8 cellular contexts compared by ENCODE assay signal in genomic region chr5:6729400-6730310, GRCh38. TPM values are rescaled to one million over a fixed set of nuclear protein-coding genes. Genes with fewer than 3 reads are reported as not detected.
DNase-seq lines count a peak whose midpoint lies in the region; ATAC-seq and TF ChIP-seq lines count a peak whose summit lies in the region.

No MANE protein-coding gene starts in this region.

- H3K27ac ChIP-seq in SK-N-SH (ENCODE audit: low read depth in 2 of 2, low read length in 1 of 2): no peak overlapping the region

- peaks cover 2 to 4% of the 10 kb centered on the region in 2 experiments for H3K36me3 ChIP-seq in SK-N-SH (replicated peaks in 1 of 2; ENCODE audit: control insufficient read depth in 1 of 2, insufficient read depth in 2 of 2, low read length in 1 of 2)

- peak overlapping the region; percentile 18 to 73 (median 42) for H3K4me3 Mint-ChIP-seq in T-cell

- POLR2A ChIA-PET in T-cell (lab: Charles Lee): interaction anchor here in 1 of 2 donors (0.6 to 0.9 kb wide), 2 partner anchors 10 to 371 kb away, joined by 6 to 8 read pairs; no protein-coding TSS in a partner anchor
- POLR2A ChIA-PET in SK-N-SH (lab: Yijun Ruan, JAX): no interaction called here

- peaks cover 49 to 61% of the 10 kb centered on the region in 2 experiments for H3K4me1 ChIP-seq in SK-N-SH (ENCODE audit: control insufficient read depth in 1 of 2, insufficient read depth in 2 of 2, low read depth in 1 of 2, low read length in 1 of 2)

- 87% methylated on average over 9 of the region's 12 CpGs for WGBS in SK-N-SH (ENCODE audit: low lambda C conversion rate)

- no peaks in the 10 kb centered on the region for H3K9me3 Mint-ChIP-seq in T-cell

- TF ChIP-seq RAD21 in SK-N-SH (IDR thresholded peaks at IDR 0.05; ENCODE audit: low read length): no peak

- CTCF ChIA-PET in T-cell (lab: Charles Lee) (interaction anchor here (1.9 to 2.4 kb wide), 2 partner anchors 15 to 16 kb away, joined by 4 to 5 read pairs; no protein-coding TSS in a partner anchor), SK-N-SH (lab: Yijun Ruan, JAX) (interaction anchor here (1.0 to 6.5 kb wide), 4 partner anchors 12 to 37 kb away, joined by 3 to 37 read pairs (median 3); no protein-coding TSS in a partner anchor)

- H3K4me1 Mint-ChIP-seq in T-cell: peaks cover 90 to 96% (median 91%) of the 10 kb centered on the region in 3 donors

- peak in 1 of 2 donors; percentile 3 for ATAC-seq in left cardiac atrium
- peak; percentile 70 to 93 (median 85) for ATAC-seq in T-cell (replicated peaks in 1 of 4)

- H3K36me3 Mint-ChIP-seq in T-cell: peaks cover 6% of the 10 kb centered on the region

- no peak overlapping the region for H2AFZ ChIP-seq in SK-N-SH (ENCODE audit: low read depth)

- no peaks in the 10 kb centered on the region for H3K9me2 ChIP-seq in SK-N-SH

- intact Hi-C loops in left cardiac atrium (cut with DNase I): no loop called here
- intact Hi-C loops in cardiac septum (cut with DNase I): loop anchor here (1.0 kb wide), 1 partner anchor 9 kb away; no protein-coding TSS in a partner anchor

- H3F3A ChIP-seq in SK-N-SH (replicated peaks; ENCODE audit: insufficient read depth): peaks cover 36% of the 10 kb centered on the region

- no peak overlapping the region for H3K4me3 ChIP-seq in SK-N-SH (ENCODE audit: low read depth in 2 of 2, low read length in 1 of 2)

- peaks cover 99% of the 10 kb centered on the region for H3K79me2 ChIP-seq in SK-N-SH (ENCODE audit: insufficient read depth)

- peak; percentile 40 for DNase-seq in left cardiac atrium
- DNase-seq in cardiac septum (ENCODE audit: low spot score): no peak
- peak in 32 of 34 experiments; percentile 16 to 71 (median 48) for DNase-seq in T-cell
- peak; percentile 20 for DNase-seq in effector CD4-positive, alpha-beta T cell
- DNase-seq in superior temporal gyrus (ENCODE audit: extremely low spot score): peak; percentile 3
- no peak for DNase-seq in SK-N-SH
- no peak for DNase-seq in cerebellar cortex (ENCODE audit: low spot score)
- DNase-seq in AG20443 (ENCODE audit: low spot score): no peak

- H3K27ac Mint-ChIP-seq in T-cell: peak overlapping the region; percentile 74 to 77

- TF ChIP-seq EP300 in SK-N-SH (IDR thresholded peaks at IDR 0.05; ENCODE audit: borderline replicate concordance in 1 of 2, low read depth in 1 of 2, low read length in 1 of 2): no peak

- H3K4me2 ChIP-seq in SK-N-SH: no peak overlapping the region

- peaks cover 93% of the 10 kb centered on the region for H4K20me1 ChIP-seq in SK-N-SH (ENCODE audit: insufficient read depth)

- H3K9me3 ChIP-seq in SK-N-SH: no peaks in the 10 kb centered on the region

- no peak for TF ChIP-seq CTCF in SK-N-SH (IDR thresholded peaks at IDR 0.05)

- H3K9ac ChIP-seq in SK-N-SH: no peak overlapping the region

- no peaks in the 10 kb centered on the region for H3K27me3 ChIP-seq in SK-N-SH (ENCODE audit: insufficient read depth)

- no peaks in the 10 kb centered on the region for H3K27me3 Mint-ChIP-seq in T-cell

TF ChIP-seq in SK-N-SH, 30 proteins besides CTCF, POLR2A, EP300 and RAD21:
- TF ChIP-seq TAF1 (IDR thresholded peaks at IDR 0.05; ENCODE audit: borderline replicate concordance, low read depth, low read length) (no peak), SIN3A (IDR thresholded peaks at IDR 0.05; ENCODE audit: borderline replicate concordance, low read depth, low read length) (no peak), TCF12 (IDR thresholded peaks at IDR 0.05) (no peak), SMC3 (IDR thresholded peaks at IDR 0.05; ENCODE audit: low read depth, low read length) (no peak)

RNA-seq across cellular contexts. Expression of gene TENT4A, which starts 16.4 kb away (rescaled TPM):
- total RNA-seq in left cardiac atrium (10 to 100 TPM; 12.1 to 14.8 TPM), cardiac septum (18.4 TPM), T-cell (10 to 100 TPM; 42.7 to 62.9 (median 45.6) TPM)
- 5.2 and 6.0 TPM in 2 replicates for polyA plus RNA-seq in SK-N-SH (2012; rRNA removed)
- polyA plus RNA-seq in SK-N-SH (2012; cell fraction: cytosol; rRNA removed): 4.2 and 4.5 TPM in 2 replicates
- 40.7 and 44.6 TPM in 2 replicates for polyA plus RNA-seq in SK-N-SH (2012; cell fraction: nucleus; rRNA removed)

Comparison
In these comparisons a context has a peak if more than half of its experiments do, and no peak if none do; other contexts are left out.
1. DNase-seq: peak in left cardiac atrium (single experiment), T-cell (32 of 34), effector CD4-positive, alpha-beta T cell (single experiment) and superior temporal gyrus (single experiment); none in cardiac septum (single experiment), SK-N-SH (single experiment), cerebellar cortex (single experiment) and AG20443 (single experiment).